23 cellular contexts compared by ENCODE assay signal in the genomic region with DNA sequence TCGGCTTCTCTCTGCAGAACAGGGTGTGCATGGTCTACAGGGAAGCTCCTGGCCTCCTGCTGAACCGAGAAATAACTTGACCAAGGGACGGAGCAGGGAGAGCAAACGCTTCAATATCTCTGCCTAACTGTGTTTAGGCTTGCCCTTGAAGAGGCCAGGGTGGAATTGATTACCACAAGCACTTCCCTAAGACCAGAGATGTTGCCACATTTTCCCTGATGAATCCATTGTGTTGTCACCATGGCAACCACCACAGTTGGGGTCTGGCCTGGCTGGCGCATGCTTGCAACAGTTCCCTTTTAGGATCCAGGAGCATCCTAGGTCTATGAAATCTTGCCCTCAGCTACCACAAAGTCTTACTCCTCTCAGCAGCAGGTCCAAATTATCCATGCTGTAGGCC.
DNase-seq lines count a peak whose midpoint lies in the region; ATAC-seq, FAIRE-seq and TF ChIP-seq lines count a peak whose summit lies in the region.
"Had no signal": no experiment of that assay in that cellular context is flagged by ENCODE, and none has a peak within 500 bp of the region (broad histone marks: within the 10 kb centered on the region; RNA-seq: fewer than 3 reads in every experiment).

No MANE protein-coding gene starts in this region.

- no peaks in the 10 kb centered on the region for H3K79me2 ChIP-seq in neural progenitor cell (ENCODE audit: low read depth)

- no peaks in the 10 kb centered on the region for H3K9me3 ChIP-seq in neural progenitor cell (ENCODE audit: low read depth)
- H3K9me3 ChIP-seq: Peyer's patch, tibial artery had no signal

- H3K4me2 ChIP-seq in neural progenitor cell = no peak overlapping the region

- H3K9ac ChIP-seq in neural progenitor cell = no peak overlapping the region

- H3K36me3 ChIP-seq in neural progenitor cell = no peaks in the 10 kb centered on the region
- H3K36me3 ChIP-seq: Peyer's patch, tibial artery had no signal

- peaks cover 8% of the 10 kb centered on the region for H3K4me1 ChIP-seq in neural progenitor cell
- H3K4me1 ChIP-seq: Caco-2, Peyer's patch, tibial artery had no signal

- DNase-seq in HTR-8/SVneo (ENCODE audit: insufficient read length, low spot score) = no peak
- peak; percentile 39 for DNase-seq in NOMO-1 treated with dmso at 0.1 percent for 144 hours (lab: John Stamatoyannopoulos, UW; ENCODE audit: unreplicated experiment)
- peak; percentile 75 for DNase-seq in neural progenitor cell (ENCODE audit: low spot score)
- no peak for DNase-seq in HFFc6
- no peak for DNase-seq in effector CD4-positive, alpha-beta T cell
- DNase-seq: activated CD4-positive, alpha-beta T cell treated with anti-CD3 and anti-CD28 coated beads for 1 hour; activated CD8-positive, alpha-beta memory T cell treated with anti-CD3 and anti-CD28 coated beads for 24 hours; activated naive CD4-positive, alpha-beta T cell treated with anti-CD3 and anti-CD28 coated beads, Interleukin-2, amount 10 ng/mL, durations not matched to agents 7 days and 5 days; activated T-cell treated with anti-CD3 and anti-CD28 coated beads, Interleukin-2, amount 50 U/mL, for 48 hours; central memory CD4-positive, alpha-beta T cell; EL; erythroblast; left cardiac atrium; NCI-H1694 treated with DMSO at 0.1 percent for 48 hours; NCI-H2227 treated with DMSO at 0.1 percent for 48 hours; Peyer's patch; tibial artery had no signal

- H3K27me3 Mint-ChIP-seq in dendritic cell treated with granulocyte-macrophage colony-stimulating factor and Interleukin-4, amounts not matched to agents 40 ng/mL and 50 ng/mL, for 4 days = no peaks in the 10 kb centered on the region
- peaks cover 7% of the 10 kb centered on the region for H3K27me3 Mint-ChIP-seq in neural progenitor cell (ENCODE audit: insufficient read depth, low read depth)
- H3K27me3 Mint-ChIP-seq in HFFc6 (ENCODE audit: insufficient read depth) = no peaks in the 10 kb centered on the region
- H3K27me3 Mint-ChIP-seq: progenitor cell of endocrine pancreas had no signal

- H3K9me3 Mint-ChIP-seq in dendritic cell treated with granulocyte-macrophage colony-stimulating factor and Interleukin-4, amounts not matched to agents 40 ng/mL and 50 ng/mL, for 4 days = peaks cover 19% of the 10 kb centered on the region
- H3K9me3 Mint-ChIP-seq in neural progenitor cell = peaks cover 11% of the 10 kb centered on the region
- peaks cover 48% of the 10 kb centered on the region for H3K9me3 Mint-ChIP-seq in HFFc6

- peak overlapping the region; percentile 46 for H3K27ac Mint-ChIP-seq in dendritic cell treated with granulocyte-macrophage colony-stimulating factor and Interleukin-4, amounts not matched to agents 40 ng/mL and 50 ng/mL, for 4 days
- H3K27ac Mint-ChIP-seq in neural progenitor cell (peak overlapping the region; percentile 44), HFFc6 (no peak overlapping the region)
- H3K27ac Mint-ChIP-seq: activated naive CD4-positive, alpha-beta T cell treated with anti-CD3 and anti-CD28 coated beads, Interleukin-2, amount 10 ng/mL, durations not matched to agents 7 days and 5 days; nephron; progenitor cell of endocrine pancreas; stimulated activated effector memory CD8-positive, alpha-beta T cell treated with anti-CD3 and anti-CD28 coated beads, Interleukin-12 subunit alpha, Interleukin-12 subunit beta, amount 100 ng/mL, for 72 hours had no signal

- no peaks in the 10 kb centered on the region for H3K27me3 ChIP-seq in neural progenitor cell
- H3K27me3 ChIP-seq: Peyer's patch, tibial artery had no signal

- no peaks in the 10 kb centered on the region for H4K20me1 ChIP-seq in neural progenitor cell (ENCODE audit: low read depth)

- peak; percentile 36 for FAIRE-seq in HTR-8/SVneo (lab: Jason Lieb, UNC)

- H2AFZ ChIP-seq in neural progenitor cell (replicated peaks) = no peak overlapping the region

- intact Hi-C loops in dendritic cell treated with granulocyte-macrophage colony-stimulating factor and Interleukin-4, amounts not matched to agents 40 ng/mL and 50 ng/mL, for 4 days (cut with micrococcal nuclease) = no loop called here

- no peak overlapping the region for H3K4me3 Mint-ChIP-seq in dendritic cell treated with granulocyte-macrophage colony-stimulating factor and Interleukin-4, amounts not matched to agents 40 ng/mL and 50 ng/mL, for 4 days
- peak overlapping the region; percentile 16 for H3K4me3 Mint-ChIP-seq in neural progenitor cell
- H3K4me3 Mint-ChIP-seq in HFFc6 = no peak overlapping the region
- H3K4me3 Mint-ChIP-seq: activated naive CD4-positive, alpha-beta T cell treated with anti-CD3 and anti-CD28 coated beads, Interleukin-2, amount 10 ng/mL, durations not matched to agents 7 days and 5 days; nephron; stimulated activated effector memory CD8-positive, alpha-beta T cell treated with anti-CD3 and anti-CD28 coated beads, Interleukin-12 subunit alpha, Interleukin-12 subunit beta, amount 100 ng/mL, for 72 hours had no signal

- peaks cover 50% of the 10 kb centered on the region for H3K4me1 Mint-ChIP-seq in dendritic cell treated with granulocyte-macrophage colony-stimulating factor and Interleukin-4, amounts not matched to agents 40 ng/mL and 50 ng/mL, for 4 days (ENCODE audit: low read depth)
- H3K4me1 Mint-ChIP-seq in neural progenitor cell (peaks cover 21% of the 10 kb centered on the region), HFFc6 (ENCODE audit: low read depth) (no peaks in the 10 kb centered on the region)
- H3K4me1 Mint-ChIP-seq: activated naive CD4-positive, alpha-beta T cell treated with anti-CD3 and anti-CD28 coated beads, Interleukin-2, amount 10 ng/mL, durations not matched to agents 7 days and 5 days; stimulated activated effector memory CD8-positive, alpha-beta T cell treated with anti-CD3 and anti-CD28 coated beads, Interleukin-12 subunit alpha, Interleukin-12 subunit beta, amount 100 ng/mL, for 72 hours had no signal

- no peaks in the 10 kb centered on the region for H3K36me3 Mint-ChIP-seq in dendritic cell treated with granulocyte-macrophage colony-stimulating factor and Interleukin-4, amounts not matched to agents 40 ng/mL and 50 ng/mL, for 4 days (ENCODE audit: low read depth)
- H3K36me3 Mint-ChIP-seq in neural progenitor cell = peaks cover 3% of the 10 kb centered on the region
- H3K36me3 Mint-ChIP-seq in HFFc6 (ENCODE audit: low read depth) = 0 out of 2 replicates have a peak, but pooled peaks cover under 1% of the 10 kb centered on the region
- H3K36me3 Mint-ChIP-seq: activated naive CD4-positive, alpha-beta T cell treated with anti-CD3 and anti-CD28 coated beads, Interleukin-2, amount 10 ng/mL, durations not matched to agents 7 days and 5 days; stimulated activated effector memory CD8-positive, alpha-beta T cell treated with anti-CD3 and anti-CD28 coated beads, Interleukin-12 subunit alpha, Interleukin-12 subunit beta, amount 100 ng/mL, for 72 hours had no signal

- no peak for TF ChIP-seq CTCF in neural progenitor cell (IDR thresholded peaks at IDR 0.05)
- TF ChIP-seq CTCF in HFFc6 (IDR thresholded peaks at IDR 0.05) = no peak

- H3K27ac ChIP-seq in neural progenitor cell = no peak overlapping the region
- H3K27ac ChIP-seq: Peyer's patch, tibial artery had no signal

- ATAC-seq in GM21423 (IDR thresholded peaks at IDR 0.05; ENCODE audit: unreplicated experiment) = no peak
- ATAC-seq: left cardiac atrium; stimulated activated effector memory CD8-positive, alpha-beta T cell treated with anti-CD3 and anti-CD28 coated beads, Interleukin-12 subunit alpha, Interleukin-12 subunit beta, amount 100 ng/mL, for 72 hours had no signal

- no peak overlapping the region for H3K4me3 ChIP-seq in neural progenitor cell
- H3K4me3 ChIP-seq: Peyer's patch, tibial artery had no signal

- no peaks in the 10 kb centered on the region for H3F3A ChIP-seq in neural progenitor cell (ENCODE audit: low read depth)

Comparison
In these comparisons a context has a peak if more than half of its experiments do, and no peak if none do; other contexts are left out.
1. DNase-seq: peak in NOMO-1 treated with dmso at 0.1 percent for 144 hours (single experiment) and neural progenitor cell (single experiment); none in HTR-8/SVneo (single experiment), HFFc6 (single experiment) and effector CD4-positive, alpha-beta T cell (single experiment).